1 cellular context compared by ENCODE assay signal in genomic region chr20:47380481-47380880, GRCh38.
TF ChIP-seq lines count a peak whose summit lies in the region.

No MANE protein-coding gene starts in this region.

TF ChIP-seq in SK-N-SH, 30 proteins besides CTCF, POLR2A, EP300 and RAD21 (continued from another document):
- TF ChIP-seq, protein P1, sequence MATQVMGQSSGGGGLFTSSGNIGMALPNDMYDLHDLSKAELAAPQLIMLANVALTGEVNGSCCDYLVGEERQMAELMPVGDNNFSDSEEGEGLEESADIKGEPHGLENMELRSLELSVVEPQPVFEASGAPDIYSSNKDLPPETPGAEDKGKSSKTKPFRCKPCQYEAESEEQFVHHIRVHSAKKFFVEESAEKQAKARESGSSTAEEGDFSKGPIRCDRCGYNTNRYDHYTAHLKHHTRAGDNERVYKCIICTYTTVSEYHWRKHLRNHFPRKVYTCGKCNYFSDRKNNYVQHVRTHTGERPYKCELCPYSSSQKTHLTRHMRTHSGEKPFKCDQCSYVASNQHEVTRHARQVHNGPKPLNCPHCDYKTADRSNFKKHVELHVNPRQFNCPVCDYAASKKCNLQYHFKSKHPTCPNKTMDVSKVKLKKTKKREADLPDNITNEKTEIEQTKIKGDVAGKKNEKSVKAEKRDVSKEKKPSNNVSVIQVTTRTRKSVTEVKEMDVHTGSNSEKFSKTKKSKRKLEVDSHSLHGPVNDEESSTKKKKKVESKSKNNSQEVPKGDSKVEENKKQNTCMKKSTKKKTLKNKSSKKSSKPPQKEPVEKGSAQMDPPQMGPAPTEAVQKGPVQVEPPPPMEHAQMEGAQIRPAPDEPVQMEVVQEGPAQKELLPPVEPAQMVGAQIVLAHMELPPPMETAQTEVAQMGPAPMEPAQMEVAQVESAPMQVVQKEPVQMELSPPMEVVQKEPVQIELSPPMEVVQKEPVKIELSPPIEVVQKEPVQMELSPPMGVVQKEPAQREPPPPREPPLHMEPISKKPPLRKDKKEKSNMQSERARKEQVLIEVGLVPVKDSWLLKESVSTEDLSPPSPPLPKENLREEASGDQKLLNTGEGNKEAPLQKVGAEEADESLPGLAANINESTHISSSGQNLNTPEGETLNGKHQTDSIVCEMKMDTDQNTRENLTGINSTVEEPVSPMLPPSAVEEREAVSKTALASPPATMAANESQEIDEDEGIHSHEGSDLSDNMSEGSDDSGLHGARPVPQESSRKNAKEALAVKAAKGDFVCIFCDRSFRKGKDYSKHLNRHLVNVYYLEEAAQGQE (IDR thresholded peaks at IDR 0.05; ENCODE audit: low read depth, low read length) = no peak
- no peak for TF ChIP-seq FOXJ3 (CRISPR knock-in tag; IDR thresholded peaks at IDR 0.05)
- no peak for TF ChIP-seq IRF3 (IDR thresholded peaks at IDR 0.05; ENCODE audit: low read depth, low read length)
- TF ChIP-seq ZBTB33 (IDR thresholded peaks at IDR 0.05; ENCODE audit: borderline replicate concordance, low read depth) = no peak
- TF ChIP-seq PBX3 (IDR thresholded peaks at IDR 0.05) = no peak
- no peak for TF ChIP-seq TAF1 (IDR thresholded peaks at IDR 0.05; ENCODE audit: borderline replicate concordance, low read depth, low read length)
- no peak for TF ChIP-seq EZH2phosphoT487 (IDR thresholded peaks at IDR 0.05; ENCODE audit: borderline replicate concordance, low read depth)
TF ChIP-seq in SK-N-SH: peak in this region for 0.
